ENCODE assay signal across 27 cellular contexts in the genomic region with DNA sequence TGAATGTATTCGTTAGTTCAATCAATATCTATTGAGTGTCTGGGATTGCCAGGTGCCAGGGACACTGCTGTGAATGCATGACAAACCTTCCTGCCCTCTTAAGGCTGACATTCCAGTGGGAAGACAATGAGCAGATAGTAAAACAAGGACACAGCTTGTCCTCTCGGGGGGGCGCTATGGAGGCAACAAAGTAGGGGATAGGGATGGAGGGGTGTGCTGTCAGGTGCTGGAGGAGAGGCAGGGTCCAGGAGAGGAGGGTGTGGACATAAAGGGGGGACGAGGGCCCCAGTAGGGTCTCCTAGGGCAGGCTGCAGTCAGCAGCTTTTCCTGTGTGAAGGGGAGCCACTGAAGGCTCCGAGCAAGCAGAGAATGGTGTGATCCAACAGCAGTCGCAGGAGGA.
"Had no signal": no experiment of that assay in that cellular context is flagged by ENCODE, and none has a peak within 500 bp of the region (broad histone marks: within the 10 kb centered on the region; RNA-seq: fewer than 3 reads in every experiment).

No MANE protein-coding gene starts in this region.

- H3K36me3 ChIP-seq: gastrocnemius medialis, heart left ventricle, left ventricle myocardium inferior, lower lobe of right lung, neutrophil, pancreas, stomach, tibial artery had no signal

- H3K27ac ChIP-seq: coronary artery, gastrocnemius medialis, heart left ventricle, left ventricle myocardium inferior, lower lobe of right lung, neutrophil, pancreas, stomach, testis, tibial artery had no signal

- DNase-seq: dermis blood vessel endothelial cell; effector memory CD4-positive, alpha-beta T cell; foreskin fibroblast; gastrocnemius medialis; heart left ventricle; hippocampal formation; immature natural killer cell; islet precursor cell; kidney glomerular epithelial cell; left colon; left ventricle myocardium inferior; lower lobe of right lung; naive thymus-derived CD8-positive, alpha-beta T cell; pancreas; stimulated activated CD4-positive, alpha-beta T cell treated with anti-CD3 and anti-CD28 coated beads, Interleukin-12 subunit alpha, Interleukin-12 subunit beta, amount 100 ng/mL, for 4 hours; stimulated activated CD4-positive, alpha-beta T cell treated with anti-CD3 and anti-CD28 coated beads, Interleukin-1b, Interleukin-23, amount 100 ng/mL, for 48 hours; stimulated activated CD4-positive, alpha-beta T cell treated with anti-CD3 and anti-CD28 coated beads, Interleukin-4, amount 100 ng/mL, for 1 hour; stimulated activated CD8-positive, alpha-beta memory T cell treated with anti-CD3 and anti-CD28 coated beads, Interleukin-4, amount 100 ng/mL, for 48 hours; stimulated activated naive CD4-positive, alpha-beta T cell treated with Interleukin-2 at 50 U/mL for 16 hours; stomach; testis; tibial artery had no signal

- H3K4me3 ChIP-seq: coronary artery, gastrocnemius medialis, heart left ventricle, left ventricle myocardium inferior, lower lobe of right lung, pancreas, smooth muscle cell, stomach, testis, tibial artery had no signal

- H3K36me3 Mint-ChIP-seq: type B pancreatic cell had no signal

- H3K27ac Mint-ChIP-seq: immature natural killer cell, type B pancreatic cell had no signal

- H3K4me1 Mint-ChIP-seq: immature natural killer cell; naive thymus-derived CD8-positive, alpha-beta T cell had no signal

- H3K27me3 ChIP-seq: gastrocnemius medialis, pancreas, testis had no signal

- H3K9me3 Mint-ChIP-seq: type B pancreatic cell had no signal

- ATAC-seq: gastrocnemius medialis; heart left ventricle; left colon; lower lobe of right lung; naive thymus-derived CD8-positive, alpha-beta T cell; pancreas; sciatic nerve had no signal

- H3K4me2 ChIP-seq: smooth muscle cell had no signal

- H3K4me1 ChIP-seq: gastrocnemius medialis, heart left ventricle, left ventricle myocardium inferior, lower lobe of right lung, testis, tibial artery had no signal

- H3K4me3 Mint-ChIP-seq: immature natural killer cell, type B pancreatic cell had no signal
